ENCODE assay signal across 8 cellular contexts in genomic region chr3:122794779-122795673, GRCh38. TPM values are rescaled to one million over a fixed set of nuclear protein-coding genes. Genes with fewer than 3 reads are reported as not detected.
DNase-seq lines count a peak whose midpoint lies in the region; ATAC-seq, FAIRE-seq and TF ChIP-seq lines count a peak whose summit lies in the region.

A gene with protein sequence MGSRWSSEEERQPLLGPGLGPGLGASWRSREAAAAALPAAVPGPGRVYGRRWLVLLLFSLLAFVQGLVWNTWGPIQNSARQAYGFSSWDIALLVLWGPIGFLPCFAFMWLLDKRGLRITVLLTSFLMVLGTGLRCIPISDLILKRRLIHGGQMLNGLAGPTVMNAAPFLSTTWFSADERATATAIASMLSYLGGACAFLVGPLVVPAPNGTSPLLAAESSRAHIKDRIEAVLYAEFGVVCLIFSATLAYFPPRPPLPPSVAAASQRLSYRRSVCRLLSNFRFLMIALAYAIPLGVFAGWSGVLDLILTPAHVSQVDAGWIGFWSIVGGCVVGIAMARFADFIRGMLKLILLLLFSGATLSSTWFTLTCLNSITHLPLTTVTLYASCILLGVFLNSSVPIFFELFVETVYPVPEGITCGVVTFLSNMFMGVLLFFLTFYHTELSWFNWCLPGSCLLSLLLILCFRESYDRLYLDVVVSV (plus strand): TSS chr3:122795069. CDS start chr3:122795193, 124 bp downstream.

- no peaks in the 10 kb centered on the region for H3K36me3 ChIP-seq in MM.1S (replicated peaks; ENCODE audit: insufficient read depth, low read length)
- no peaks in the 10 kb centered on the region for H3K36me3 ChIP-seq in upper lobe of left lung

- H3K27ac ChIP-seq in MM.1S (ENCODE audit: low read length) (peak within 1 kb of the TSS; percentile 92), upper lobe of left lung (peak within 1 kb of the TSS; percentile 88 to 99 (median 92))

- H3K4me3 ChIP-seq in MM.1S (ENCODE audit: low read length) = peak within 1 kb of the TSS; percentile 84
- H3K4me3 ChIP-seq in upper lobe of left lung = peak within 1 kb of the TSS; percentile 31 to 79 (median 64)

- H3K4me1 ChIP-seq in MM.1S (ENCODE audit: low read length) = peaks cover 11% of the 10 kb centered on the region
- peaks cover 13 to 25% (median 21%) of the 10 kb centered on the region in 4 donors for H3K4me1 ChIP-seq in upper lobe of left lung

- 1% methylated on average over 18 to 52 of the region's 84 CpGs for WGBS in upper lobe of left lung, 2 donors

- H4K20me1 ChIP-seq in MM.1S (ENCODE audit: insufficient read depth, low read length) = no peaks in the 10 kb centered on the region

- peak within 1 kb of the TSS; percentile 84 for H3K9ac ChIP-seq in MM.1S (ENCODE audit: low read length)

- TF ChIP-seq CTCF in MM.1S (IDR thresholded peaks at IDR 0.05; ENCODE audit: low read length) = no peak
- peak in 3 of 6 experiments; percentile 14 to 30 (median 15) for TF ChIP-seq CTCF in upper lobe of left lung (IDR thresholded peaks at IDR 0.05)

- peaks cover 51% of the 10 kb centered on the region for H3K79me2 ChIP-seq in MM.1S (ENCODE audit: low read length)

- peak; percentile 90 to 95 for ATAC-seq in upper lobe of left lung (ENCODE audit: low FRiP score in 2 of 2)

- TF ChIP-seq POLR2A in H54 (IDR thresholded peaks at IDR 0.05; ENCODE audit: low read depth, low read length) (peak; percentile 91), upper lobe of left lung (IDR thresholded peaks at IDR 0.05) (peak; percentile 16 to 97 (median 85))

- no peaks in the 10 kb centered on the region for H3K9me3 ChIP-seq in MM.1S (replicated peaks; ENCODE audit: insufficient read depth, low read length)
- no peaks in the 10 kb centered on the region for H3K9me3 ChIP-seq in upper lobe of left lung

- H3K27me3 ChIP-seq in MM.1S (replicated peaks; ENCODE audit: insufficient read depth, low read length) = no peaks in the 10 kb centered on the region
- H3K27me3 ChIP-seq in upper lobe of left lung = no peaks in the 10 kb centered on the region

- H3F3A ChIP-seq in MM.1S (ENCODE audit: insufficient read depth, low read length) = peaks cover 8% of the 10 kb centered on the region; the same call in 1 of the 2 replicates

- H3K4me2 ChIP-seq in MM.1S (ENCODE audit: low read depth, low read length) = peak within 1 kb of the TSS; percentile 98

- peak; percentile 91 for DNase-seq in ELF-1 (ENCODE audit: low read depth, low spot score)
- DNase-seq in H54 (ENCODE audit: insufficient read length, low spot score) = peak; percentile 85
- peak; percentile 86 for DNase-seq in MM.1S
- peak; percentile 48 for DNase-seq in activated gamma-delta T cell treated with anti-CD3 and anti-CD28 coated beads, Interleukin-2, amount 50 U/mL, for 16 hours (ENCODE audit: low read depth)
- no peak for DNase-seq in glomerular endothelial cell (ENCODE audit: extremely low read depth, low read depth, low spot score)
- peak; percentile 67 for DNase-seq in pons (ENCODE audit: low spot score)
- peak; percentile 86 to 95 for DNase-seq in upper lobe of left lung
- DNase-seq in NCI-H748 treated with DMSO at 0.1 percent for 48 hours (lab: John Stamatoyannopoulos, UW) = no peak

- FAIRE-seq in H54 (lab: Jason Lieb, UNC) = no peak

- H2AFZ ChIP-seq in MM.1S (ENCODE audit: low read length) = peak within 1 kb of the TSS; percentile 84

- H3K9me2 ChIP-seq in MM.1S (replicated peaks; ENCODE audit: insufficient read depth, low read length) = no peaks in the 10 kb centered on the region

- no peak for TF ChIP-seq EP300 in upper lobe of left lung (IDR thresholded peaks at IDR 0.05)

RNA-seq across cellular contexts. Expression of the gene that starts here (rescaled TPM):
- 13.8 and 14.4 TPM in 2 replicates for total RNA-seq in glomerular endothelial cell
- total RNA-seq in upper lobe of left lung = 10 to 100 TPM; 13.9 to 22.8 (median 20.7) TPM

Comparison
In these comparisons a context has a peak if more than half of its experiments do, and no peak if none do; other contexts are left out.
1. DNase-seq: peak in ELF-1 (single experiment), H54 (single experiment), MM.1S (single experiment), activated gamma-delta T cell treated with anti-CD3 and anti-CD28 coated beads, Interleukin-2, amount 50 U/mL, for 16 hours (single experiment), pons (single experiment) and upper lobe of left lung (2 of 2); none in glomerular endothelial cell (single experiment) and NCI-H748 treated with DMSO at 0.1 percent for 48 hours (single experiment).